14 cellular contexts compared by ENCODE assay signal in the genomic region with DNA sequence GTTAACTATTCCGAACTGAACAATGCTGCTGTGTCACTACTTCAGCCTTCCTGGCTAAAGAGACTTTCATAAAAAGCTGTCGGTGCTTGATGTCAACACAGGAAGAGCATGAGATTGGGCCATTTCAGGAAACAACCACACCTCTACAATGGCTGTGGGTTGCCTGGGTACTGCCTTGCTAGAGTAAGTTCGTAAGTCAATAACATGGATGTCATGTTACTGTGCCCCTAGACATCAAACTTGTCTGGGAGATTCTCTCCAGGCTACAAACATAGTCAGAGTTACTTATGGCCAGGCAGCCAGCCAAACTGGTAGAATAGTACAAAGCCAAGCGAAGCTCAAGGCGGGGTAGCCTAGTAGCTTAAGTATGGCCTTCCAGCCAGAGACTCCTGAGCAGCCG. TPM values are rescaled to one million over a fixed set of nuclear protein-coding genes. Genes with fewer than 3 reads are reported as not detected.
A peak's percentile ranks its signal among the peaks of the same experiment; 100 is the strongest.
DNase-seq lines count a peak whose midpoint lies in the region; ATAC-seq and TF ChIP-seq lines count a peak whose summit lies in the region.
"Had no signal": no experiment of that assay in that cellular context is flagged by ENCODE, and none has a peak within 500 bp of the region (broad histone marks: within the 10 kb centered on the region; RNA-seq: fewer than 3 reads in every experiment).

No MANE protein-coding gene starts in this region.

- H3K4me3 ChIP-seq in cardiac fibroblast (replicated peaks in 1 of 2; ENCODE audit: low read depth in 2 of 2, low read length in 2 of 2) (no peak overlapping the region), lower lobe of right lung (no peak overlapping the region)

- peak in 1 of 2 donors; percentile 45 for ATAC-seq in lower lobe of right lung
- ATAC-seq: left colon, WTC11 had no signal

- CTCF ChIA-PET in activated naive CD4-positive, alpha-beta T cell treated with anti-CD3 and anti-CD28 coated beads, Interleukin-2, amount 10 ng/mL, durations not matched to agents 7 days and 5 days (lab: Charles Lee): no interaction called here

- H3K9me3 ChIP-seq in lower lobe of right lung: no peaks in the 10 kb centered on the region
- H3K9me3 ChIP-seq: SK-N-SH had no signal

- intact Hi-C loops in lower lobe of right lung (cut with DNase I): no loop called here

- peaks cover 84% of the 10 kb centered on the region for H3K36me3 Mint-ChIP-seq in activated naive CD4-positive, alpha-beta T cell treated with anti-CD3 and anti-CD28 coated beads, Interleukin-2, amount 10 ng/mL, durations not matched to agents 7 days and 5 days
- H3K36me3 Mint-ChIP-seq in type B pancreatic cell: peaks cover 41% of the 10 kb centered on the region

- H3K27me3 ChIP-seq in lower lobe of right lung (ENCODE audit: low read depth): no peaks in the 10 kb centered on the region

- no peaks in the 10 kb centered on the region for H3K27me3 Mint-ChIP-seq in activated naive CD4-positive, alpha-beta T cell treated with anti-CD3 and anti-CD28 coated beads, Interleukin-2, amount 10 ng/mL, durations not matched to agents 7 days and 5 days
- no peaks in the 10 kb centered on the region for H3K27me3 Mint-ChIP-seq in type B pancreatic cell

- peaks cover 57% of the 10 kb centered on the region for H3K4me1 ChIP-seq in lower lobe of right lung

- H3K27ac Mint-ChIP-seq in activated naive CD4-positive, alpha-beta T cell treated with anti-CD3 and anti-CD28 coated beads, Interleukin-2, amount 10 ng/mL, durations not matched to agents 7 days and 5 days: peak overlapping the region; percentile 28
- H3K27ac Mint-ChIP-seq in type B pancreatic cell: peak overlapping the region; percentile 85
- H3K27ac Mint-ChIP-seq: WTC11 had no signal

- peaks cover 58% of the 10 kb centered on the region for H3K4me1 Mint-ChIP-seq in activated naive CD4-positive, alpha-beta T cell treated with anti-CD3 and anti-CD28 coated beads, Interleukin-2, amount 10 ng/mL, durations not matched to agents 7 days and 5 days
- peaks cover 5% of the 10 kb centered on the region for H3K4me1 Mint-ChIP-seq in type B pancreatic cell (ENCODE audit: unreplicated experiment)

- H3K9me3 Mint-ChIP-seq in activated naive CD4-positive, alpha-beta T cell treated with anti-CD3 and anti-CD28 coated beads, Interleukin-2, amount 10 ng/mL, durations not matched to agents 7 days and 5 days: no peaks in the 10 kb centered on the region
- no peaks in the 10 kb centered on the region for H3K9me3 Mint-ChIP-seq in type B pancreatic cell
- H3K9me3 Mint-ChIP-seq: WTC11 had no signal

- no peak for TF ChIP-seq CTCF in cardiac fibroblast (IDR thresholded peaks at IDR 0.05; ENCODE audit: low read depth, low read length)
- no peak for TF ChIP-seq CTCF in lower lobe of right lung (IDR thresholded peaks at IDR 0.05)
- no peak for TF ChIP-seq CTCF in type B pancreatic cell (conservative IDR thresholded peaks at IDR 0.05)

- peaks cover 76% of the 10 kb centered on the region for H3K36me3 ChIP-seq in lower lobe of right lung

- DNase-seq in activated naive CD4-positive, alpha-beta T cell treated with anti-CD3 and anti-CD28 coated beads, Interleukin-2, amount 10 ng/mL, durations not matched to agents 7 days and 5 days: no peak
- DNase-seq in activated naive CD4-positive, alpha-beta T cell treated with Interleukin-2 at 50 U/mL for 16 hours: no peak
- DNase-seq in cardiac fibroblast (ENCODE audit: low read depth in 2 of 2): peak; percentile 21 to 49
- no peak for DNase-seq in lower lobe of right lung
- DNase-seq in type B pancreatic cell (ENCODE audit: extremely low spot score, unreplicated experiment): no peak
- DNase-seq in effector CD4-positive, alpha-beta T cell: no peak
- DNase-seq in NCI-H2081 treated with DMSO at 0.1 percent for 48 hours (lab: John Stamatoyannopoulos, UW): no peak
- no peak for DNase-seq in activated CD4-positive, CD25-positive, alpha-beta regulatory T cell (lab: John Stamatoyannopoulos, UW)
- DNase-seq: DMS 273 treated with DMSO at 0.1 percent for 48 hours, head of caudate nucleus, left colon, MM.1S, SK-N-SH had no signal

- peak overlapping the region; percentile 63 for H3K27ac ChIP-seq in lower lobe of right lung

- no peak overlapping the region for H3K4me3 Mint-ChIP-seq in activated naive CD4-positive, alpha-beta T cell treated with anti-CD3 and anti-CD28 coated beads, Interleukin-2, amount 10 ng/mL, durations not matched to agents 7 days and 5 days
- no peak overlapping the region for H3K4me3 Mint-ChIP-seq in type B pancreatic cell
- H3K4me3 Mint-ChIP-seq: WTC11 had no signal

RNA-seq across cellular contexts. Expression of a gene that starts 23.1 kb away (rescaled TPM):
- total RNA-seq in lower lobe of right lung (105 TPM), type B pancreatic cell (ENCODE audit: low replicate concordance) (97.0 and 147 TPM in 2 replicates)

Comparison
In these comparisons a context has a peak if more than half of its experiments do, and no peak if none do; other contexts are left out.
1. DNase-seq: peak in cardiac fibroblast (2 of 2); none in activated naive CD4-positive, alpha-beta T cell treated with anti-CD3 and anti-CD28 coated beads, Interleukin-2, amount 10 ng/mL, durations not matched to agents 7 days and 5 days (single experiment), activated naive CD4-positive, alpha-beta T cell treated with Interleukin-2 at 50 U/mL for 16 hours (single experiment), lower lobe of right lung (single experiment), type B pancreatic cell (single experiment), effector CD4-positive, alpha-beta T cell (single experiment), NCI-H2081 treated with DMSO at 0.1 percent for 48 hours (single experiment) and activated CD4-positive, CD25-positive, alpha-beta regulatory T cell (0 of 4).